ENCODE assay signal across 1 cellular context in genomic region chr1:65429806-65430205, GRCh38.
TF ChIP-seq lines count a peak whose summit lies in the region.

No MANE protein-coding gene starts in this region.

TF ChIP-seq in SK-N-SH, 30 proteins besides CTCF, POLR2A, EP300 and RAD21 (continued from another document):
- TF ChIP-seq CHD2 (IDR thresholded peaks at IDR 0.05; ENCODE audit: low read length, partially characterized antibody) (no peak), MEF2A (IDR thresholded peaks at IDR 0.05; ENCODE audit: borderline replicate concordance, low read depth) (peak; percentile 38; the same call in 1 of the 2 replicates), NFIC (IDR thresholded peaks at IDR 0.05; ENCODE audit: borderline replicate concordance) (peak; percentile 59), FOSL2 (IDR thresholded peaks at IDR 0.05; ENCODE audit: borderline replicate concordance, low read depth) (peak; percentile 84), YY1 (IDR thresholded peaks at IDR 0.05; ENCODE audit: low read depth) (no peak), TCF12 (IDR thresholded peaks at IDR 0.05) (peak; percentile 66), SMC3 (IDR thresholded peaks at IDR 0.05; ENCODE audit: low read depth, low read length) (no peak), GATA2 (CRISPR knock-in tag; IDR thresholded peaks at IDR 0.05) (no peak)
